15 cellular contexts compared by ENCODE assay signal in genomic region chr9:127700140-127700539, GRCh38. TPM values are rescaled to one million over a fixed set of nuclear protein-coding genes. Genes with fewer than 3 reads are reported as not detected.
A peak's percentile ranks its signal among the peaks of the same experiment; 100 is the strongest.
DNase-seq lines count a peak whose midpoint lies in the region; ATAC-seq and TF ChIP-seq lines count a peak whose summit lies in the region.
"Had no signal": no experiment of that assay in that cellular context is flagged by ENCODE, and none has a peak within 500 bp of the region (broad histone marks: within the 10 kb centered on the region; RNA-seq: fewer than 3 reads in every experiment).

No MANE protein-coding gene starts in this region.

- H3K27ac ChIP-seq in GM23338 (ENCODE audit: low read depth) = no peak overlapping the region

- POLR2A ChIA-PET in activated naive CD8-positive, alpha-beta T cell treated with anti-CD3 and anti-CD28 coated beads, Interleukin-2, amount 10 ng/mL, durations not matched to agents 7 days and 5 days (lab: Charles Lee) = no interaction called here

- no peak overlapping the region for H3K4me2 ChIP-seq in GM23338

- H3K4me1 ChIP-seq in GM23338 (ENCODE audit: insufficient read depth) = no peaks in the 10 kb centered on the region

- H3K36me3 Mint-ChIP-seq in GM23338 (ENCODE audit: low read depth) (no peaks in the 10 kb centered on the region), naive B cell (no peaks in the 10 kb centered on the region)
- H3K36me3 Mint-ChIP-seq in activated naive CD8-positive, alpha-beta T cell treated with anti-CD3 and anti-CD28 coated beads, Interleukin-2, amount 10 ng/mL, durations not matched to agents 7 days and 5 days = no peaks in the 10 kb centered on the region

- 0 out of 2 replicates have a peak overlapping the region, but pooled peaks have one; percentile 38 for H2AFZ ChIP-seq in GM23338

- H3K79me2 ChIP-seq in GM23338 (replicated peaks; ENCODE audit: insufficient read depth) = no peaks in the 10 kb centered on the region

- no peaks in the 10 kb centered on the region for H4K20me1 ChIP-seq in GM23338 (replicated peaks; ENCODE audit: insufficient read depth)

- H3K27me3 ChIP-seq in GM23338 (ENCODE audit: insufficient read depth) = no peaks in the 10 kb centered on the region

- no peak for ATAC-seq in GM23338
- ATAC-seq in activated naive CD8-positive, alpha-beta T cell treated with anti-CD3 and anti-CD28 coated beads, Interleukin-2, amount 10 ng/mL, durations not matched to agents 7 days and 5 days (ENCODE audit: low read depth) = no peak
- ATAC-seq in naive B cell (ENCODE audit: low read depth in 2 of 2) = no peak
- ATAC-seq in stimulated activated naive CD8-positive, alpha-beta T cell treated with anti-CD3 and anti-CD28 coated beads, Interleukin-15, amount 100 ng/mL, for 72 hours = no peak
- no peak for ATAC-seq in activated CD4-positive, CD25-positive, alpha-beta regulatory T cell treated with anti-CD3 and anti-CD28 coated beads, Interleukin-2, amount 50 U/mL, for 24 hours
- no peak for ATAC-seq in GM19324 (IDR thresholded peaks at IDR 0.05; ENCODE audit: low FRiP score, unreplicated experiment)

- in situ Hi-C loops in KBM-7 (cut with MboI; ENCODE audit: low pct_unique_long_range_greater_than_20kb, low sequenced_read_pairs) = no loop called here

- no peak overlapping the region; the same call in 2 of the 3 replicates for H3K4me3 Mint-ChIP-seq in GM23338
- peak overlapping the region; percentile 82 for H3K4me3 Mint-ChIP-seq in activated naive CD8-positive, alpha-beta T cell treated with anti-CD3 and anti-CD28 coated beads, Interleukin-2, amount 10 ng/mL, durations not matched to agents 7 days and 5 days
- H3K4me3 Mint-ChIP-seq in naive B cell = peak overlapping the region in 7 of 8 donors; percentile 15 to 89 (median 85)
- H3K4me3 Mint-ChIP-seq in stimulated activated naive CD8-positive, alpha-beta T cell treated with anti-CD3 and anti-CD28 coated beads, Interleukin-15, amount 100 ng/mL, for 72 hours = peak overlapping the region; percentile 41 to 50

- no peaks in the 10 kb centered on the region; the same call in 1 of the 2 replicates for H3F3A ChIP-seq in GM23338 (replicated peaks; ENCODE audit: low read depth)

- no peak overlapping the region for H3K4me3 ChIP-seq in GM23338

- no peak for TF ChIP-seq CTCF in GM23338 (conservative IDR thresholded peaks at IDR 0.05; ENCODE audit: low read depth in 2 of 2)

- H3K36me3 ChIP-seq in GM23338 (ENCODE audit: insufficient read depth) = no peaks in the 10 kb centered on the region

- no peak overlapping the region for H3K27ac Mint-ChIP-seq in GM23338
- peak overlapping the region; percentile 58 for H3K27ac Mint-ChIP-seq in activated naive CD8-positive, alpha-beta T cell treated with anti-CD3 and anti-CD28 coated beads, Interleukin-2, amount 10 ng/mL, durations not matched to agents 7 days and 5 days
- H3K27ac Mint-ChIP-seq in naive B cell = peak overlapping the region in 3 of 6 donors; percentile 14 to 96 (median 36)
- no peak overlapping the region for H3K27ac Mint-ChIP-seq in stimulated activated naive CD8-positive, alpha-beta T cell treated with anti-CD3 and anti-CD28 coated beads, Interleukin-15, amount 100 ng/mL, for 72 hours

- no peaks in the 10 kb centered on the region; the same call in 1 of the 3 replicates for H3K9me3 Mint-ChIP-seq in GM23338
- H3K9me3 Mint-ChIP-seq in activated naive CD8-positive, alpha-beta T cell treated with anti-CD3 and anti-CD28 coated beads, Interleukin-2, amount 10 ng/mL, durations not matched to agents 7 days and 5 days = no peaks in the 10 kb centered on the region
- H3K9me3 Mint-ChIP-seq in naive B cell = no peaks in the 10 kb centered on the region
- H3K9me3 Mint-ChIP-seq in stimulated activated naive CD8-positive, alpha-beta T cell treated with anti-CD3 and anti-CD28 coated beads, Interleukin-15, amount 100 ng/mL, for 72 hours = no peaks in the 10 kb centered on the region
- H3K9me3 Mint-ChIP-seq: activated CD4-positive, alpha-beta T cell treated with anti-CD3 and anti-CD28 coated beads, Interleukin-2, amount 10 ng/mL, durations not matched to agents 7 days and 5 days; HFFc6 had no signal

- peaks cover 4% of the 10 kb centered on the region for H3K27me3 Mint-ChIP-seq in GM23338 (ENCODE audit: insufficient read depth, low read depth, poor library complexity)
- H3K27me3 Mint-ChIP-seq in activated naive CD8-positive, alpha-beta T cell treated with anti-CD3 and anti-CD28 coated beads, Interleukin-2, amount 10 ng/mL, durations not matched to agents 7 days and 5 days = no peaks in the 10 kb centered on the region
- no peaks in the 10 kb centered on the region for H3K27me3 Mint-ChIP-seq in naive B cell
- H3K27me3 Mint-ChIP-seq in stimulated activated naive CD8-positive, alpha-beta T cell treated with anti-CD3 and anti-CD28 coated beads, Interleukin-15, amount 100 ng/mL, for 72 hours = no peaks in the 10 kb centered on the region
- H3K27me3 Mint-ChIP-seq: activated CD4-positive, alpha-beta T cell treated with anti-CD3 and anti-CD28 coated beads, Interleukin-2, amount 10 ng/mL, durations not matched to agents 7 days and 5 days had no signal

- H3K9me2 ChIP-seq in GM23338 (ENCODE audit: insufficient read depth) = no peaks in the 10 kb centered on the region

- DNase-seq in GM23338 (ENCODE audit: low spot score) = no peak
- no peak for DNase-seq in activated naive CD8-positive, alpha-beta T cell treated with anti-CD3 and anti-CD28 coated beads, Interleukin-2, amount 10 ng/mL, durations not matched to agents 7 days and 5 days
- DNase-seq in naive B cell = no peak
- DNase-seq in stimulated activated naive CD8-positive, alpha-beta T cell treated with anti-CD3 and anti-CD28 coated beads, Interleukin-15, amount 100 ng/mL, for 72 hours = no peak
- DNase-seq in KBM-7 = no peak
- DNase-seq: activated CD4-positive, alpha-beta T cell treated with anti-CD3 and anti-CD28 coated beads, Interleukin-2, amount 10 ng/mL, durations not matched to agents 7 days and 5 days; activated gamma-delta T cell; HFFc6; NCI-H1092 treated with DMSO at 0.1 percent for 48 hours; stimulated activated CD4-positive, alpha-beta T cell treated with anti-CD3 and anti-CD28 coated beads, Interleukin-2, amount 100 ng/mL, for 48 hours; stimulated activated naive CD4-positive, alpha-beta T cell treated with Interleukin-2 at 50 U/mL for 16 hours had no signal

- peaks cover 2% of the 10 kb centered on the region; the same call in 2 of the 3 replicates for H3K4me1 Mint-ChIP-seq in GM23338
- peaks cover 12% of the 10 kb centered on the region for H3K4me1 Mint-ChIP-seq in activated naive CD8-positive, alpha-beta T cell treated with anti-CD3 and anti-CD28 coated beads, Interleukin-2, amount 10 ng/mL, durations not matched to agents 7 days and 5 days
- H3K4me1 Mint-ChIP-seq in naive B cell = peaks cover 10 to 18% (median 14%) of the 10 kb centered on the region in 3 donors
- peaks cover 25% of the 10 kb centered on the region for H3K4me1 Mint-ChIP-seq in stimulated activated naive CD8-positive, alpha-beta T cell treated with anti-CD3 and anti-CD28 coated beads, Interleukin-15, amount 100 ng/mL, for 72 hours

TF ChIP-seq in GM23338, 12 proteins besides CTCF, POLR2A, EP300 and RAD21 (continues in another document):
- TF ChIP-seq CREB1 (CRISPR knock-in tag; IDR thresholded peaks at IDR 0.05; ENCODE audit: low read depth) (no peak), JUNB (IDR thresholded peaks at IDR 0.05; ENCODE audit: unreplicated experiment) (no peak), EZH2 (IDR thresholded peaks at IDR 0.05; ENCODE audit: low read depth, unreplicated experiment) (no peak), ZNF331 (CRISPR knock-in tag; IDR thresholded peaks at IDR 0.05; ENCODE audit: low read depth) (no peak), POLR2AphosphoS5 (IDR thresholded peaks at IDR 0.05; ENCODE audit: low read depth) (no peak), STAT1 (IDR thresholded peaks at IDR 0.05; ENCODE audit: unreplicated experiment) (no peak), EZH2phosphoT487 (IDR thresholded peaks at IDR 0.05; ENCODE audit: unreplicated experiment) (no peak), ETS1 (IDR thresholded peaks at IDR 0.05) (no peak)

RNA-seq across cellular contexts. Expression of gene CFAP157, which starts 6.6 kb away (rescaled TPM):
- total RNA-seq in GM23338 (2014; rRNA removed; shearing (Covaris generic)) = 0.17 TPM in 1 of 2 replicates, not detected in the other
- polyA plus RNA-seq in GM23338 (2016; fragmentation: Nextera tagmentation; extraction: Ambion mirVana) (0.55 and 0.78 TPM in 2 replicates), naive B cell (ENCODE audit: low read depth in 6 of 6) (under 1 TPM in 3 of 6 donors, not detected in 3; 0.13 to 0.46 (median 0.40) TPM)
- total RNA-seq in activated naive CD8-positive, alpha-beta T cell treated with anti-CD3 and anti-CD28 coated beads, Interleukin-2, amount 10 ng/mL, durations not matched to agents 7 days and 5 days = under 1 TPM in 1 of 2 experiments, not detected in 1; 0.23 TPM
- total RNA-seq: activated CD4-positive, alpha-beta T cell treated with anti-CD3 and anti-CD28 coated beads, Interleukin-2, amount 10 ng/mL, durations not matched to agents 7 days and 5 days; NCI-H460 had no signal
- polyA plus RNA-seq: fibroblast of lung had no signal

RNA-seq across cellular contexts. Expression of gene PTRH1, which starts 15.3 kb away (rescaled TPM):
- total RNA-seq in GM23338 (2014; rRNA removed; shearing (Covaris generic)) = 9.5 and 15.1 TPM in 2 replicates
- 18.6 and 18.9 TPM in 2 replicates for polyA plus RNA-seq in GM23338 (2016; fragmentation: Nextera tagmentation; extraction: Ambion mirVana)
- total RNA-seq in activated naive CD8-positive, alpha-beta T cell treated with anti-CD3 and anti-CD28 coated beads, Interleukin-2, amount 10 ng/mL, durations not matched to agents 7 days and 5 days = 10 to 100 TPM in 1 of 2 experiments, 1 to 10 TPM in 1; 9.9 to 13.1 TPM
- 10 to 100 TPM in 3 of 6 donors, 1 to 10 TPM in 3; 7.0 to 25.2 (median 10.5) TPM for polyA plus RNA-seq in naive B cell (ENCODE audit: low read depth in 6 of 6)

RNA-seq across cellular contexts. Expression of gene TTC16, which starts 15.7 kb away (rescaled TPM):
- not detected in 2 replicates for total RNA-seq in GM23338 (2014; rRNA removed; shearing (Covaris generic))
- polyA plus RNA-seq in GM23338 (2016; fragmentation: Nextera tagmentation; extraction: Ambion mirVana) (not detected in 2 replicates), naive B cell (ENCODE audit: low read depth in 6 of 6) (under 1 TPM in 1 of 6 donors, not detected in 5; 0.66 TPM)
- total RNA-seq in activated naive CD8-positive, alpha-beta T cell treated with anti-CD3 and anti-CD28 coated beads, Interleukin-2, amount 10 ng/mL, durations not matched to agents 7 days and 5 days = 1 to 10 TPM; 4.4 to 5.3 TPM
- total RNA-seq: HFFc6, NCI-H460 had no signal
- polyA plus RNA-seq: fibroblast of lung had no signal

RNA-seq across cellular contexts. Expression of gene TOR2A, which starts 35.0 kb away (rescaled TPM):
- total RNA-seq in GM23338 (2014; rRNA removed; shearing (Covaris generic)) = 21.1 and 23.5 TPM in 2 replicates
- polyA plus RNA-seq in GM23338 (2016; fragmentation: Nextera tagmentation; extraction: Ambion mirVana) (14.4 TPM in 2 replicates), naive B cell (ENCODE audit: low read depth in 6 of 6) (10 to 100 TPM; 24.9 to 40.0 (median 27.3) TPM)
- 10 to 100 TPM; 21.7 to 24.4 TPM for total RNA-seq in activated naive CD8-positive, alpha-beta T cell treated with anti-CD3 and anti-CD28 coated beads, Interleukin-2, amount 10 ng/mL, durations not matched to agents 7 days and 5 days
